Comparison of ENCODE assay signal across 1 cellular context in the genomic region with DNA sequence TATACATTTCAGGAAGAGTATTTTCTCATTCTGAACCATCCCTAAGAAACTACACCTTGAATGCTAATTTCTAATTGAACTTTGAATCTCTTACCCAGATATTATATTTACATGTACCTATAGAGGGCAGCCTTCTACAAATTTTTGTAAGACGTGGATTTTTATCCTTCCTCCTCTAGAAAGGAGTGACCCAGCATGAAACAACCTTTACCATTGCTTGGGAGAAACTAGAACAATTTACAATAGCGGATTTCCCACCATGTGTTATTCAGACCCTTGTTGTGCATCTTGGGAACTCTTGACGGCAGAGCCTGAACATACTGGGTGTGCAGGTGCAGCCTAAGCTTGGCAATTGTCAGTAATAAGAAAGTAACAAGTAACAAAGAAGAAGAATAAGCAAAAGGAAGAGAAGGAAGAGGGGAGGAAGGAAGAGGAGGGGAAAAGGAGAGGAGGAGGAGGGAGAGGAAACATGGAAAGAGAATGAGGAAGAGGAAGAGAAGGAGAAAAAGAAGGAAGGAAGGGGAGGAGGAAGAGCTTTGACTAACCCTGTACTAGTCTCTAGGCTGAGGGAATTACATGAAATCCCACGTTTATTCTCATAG.
TF ChIP-seq lines count a peak whose summit lies in the region.

No MANE protein-coding gene starts in this region.

TF ChIP-seq in HepG2, 621 proteins besides CTCF, POLR2A, EP300 and RAD21:
- TF ChIP-seq, protein P1, sequence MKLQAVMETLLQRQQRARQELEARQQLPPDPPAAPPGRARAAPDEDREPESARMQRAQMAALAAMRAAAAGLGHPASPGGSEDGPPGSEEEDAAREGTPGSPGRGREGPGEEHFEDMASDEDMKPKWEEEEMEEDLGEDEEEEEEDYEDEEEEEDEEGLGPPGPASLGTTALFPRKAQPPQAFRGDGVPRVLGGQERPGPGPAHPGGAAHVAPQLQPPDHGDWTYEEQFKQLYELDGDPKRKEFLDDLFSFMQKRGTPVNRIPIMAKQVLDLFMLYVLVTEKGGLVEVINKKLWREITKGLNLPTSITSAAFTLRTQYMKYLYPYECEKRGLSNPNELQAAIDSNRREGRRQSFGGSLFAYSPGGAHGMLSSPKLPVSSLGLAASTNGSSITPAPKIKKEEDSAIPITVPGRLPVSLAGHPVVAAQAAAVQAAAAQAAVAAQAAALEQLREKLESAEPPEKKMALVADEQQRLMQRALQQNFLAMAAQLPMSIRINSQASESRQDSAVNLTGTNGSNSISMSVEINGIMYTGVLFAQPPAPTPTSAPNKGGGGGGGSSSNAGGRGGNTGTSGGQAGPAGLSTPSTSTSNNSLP (IDR thresholded peaks at IDR 0.05; ENCODE audit: low read depth, low read length) = peak; percentile 57; the same call in 1 of the 2 replicates
- TF ChIP-seq CC2D1A (CRISPR knock-in tag; IDR thresholded peaks at IDR 0.05) (0 out of 2 replicates have a peak, but pooled peaks have one; percentile 50), PHF20 (CRISPR knock-in tag; IDR thresholded peaks at IDR 0.05) (no peak), STAG1 (CRISPR knock-in tag; IDR thresholded peaks at IDR 0.05) (peak; percentile 75), ZNF251 (CRISPR knock-in tag; IDR thresholded peaks at IDR 0.05) (no peak), KLF16 (CRISPR knock-in tag; IDR thresholded peaks at IDR 0.05) (no peak; a peak in 1 of 4 replicates), SMC3 (IDR thresholded peaks at IDR 0.05; ENCODE audit: low read length) (peak; percentile 63), SOX6 (IDR thresholded peaks at IDR 0.05) (no peak), SOX6 (CRISPR knock-in tag; IDR thresholded peaks at IDR 0.05) (0 out of 2 replicates have a peak, but pooled peaks have one; percentile 11)
- TF ChIP-seq, protein P2, sequence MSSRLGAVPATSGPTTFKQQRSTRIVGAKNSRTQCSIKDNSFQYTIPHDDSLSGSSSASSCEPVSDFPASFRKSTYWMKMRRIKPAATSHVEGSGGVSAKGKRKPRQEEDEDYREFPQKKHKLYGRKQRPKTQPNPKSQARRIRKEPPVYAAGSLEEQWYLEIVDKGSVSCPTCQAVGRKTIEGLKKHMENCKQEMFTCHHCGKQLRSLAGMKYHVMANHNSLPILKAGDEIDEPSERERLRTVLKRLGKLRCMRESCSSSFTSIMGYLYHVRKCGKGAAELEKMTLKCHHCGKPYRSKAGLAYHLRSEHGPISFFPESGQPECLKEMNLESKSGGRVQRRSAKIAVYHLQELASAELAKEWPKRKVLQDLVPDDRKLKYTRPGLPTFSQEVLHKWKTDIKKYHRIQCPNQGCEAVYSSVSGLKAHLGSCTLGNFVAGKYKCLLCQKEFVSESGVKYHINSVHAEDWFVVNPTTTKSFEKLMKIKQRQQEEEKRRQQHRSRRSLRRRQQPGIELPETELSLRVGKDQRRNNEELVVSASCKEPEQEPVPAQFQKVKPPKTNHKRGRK (CRISPR knock-in tag; IDR thresholded peaks at IDR 0.05) = peak; percentile 95
- TF ChIP-seq, protein P3, sequence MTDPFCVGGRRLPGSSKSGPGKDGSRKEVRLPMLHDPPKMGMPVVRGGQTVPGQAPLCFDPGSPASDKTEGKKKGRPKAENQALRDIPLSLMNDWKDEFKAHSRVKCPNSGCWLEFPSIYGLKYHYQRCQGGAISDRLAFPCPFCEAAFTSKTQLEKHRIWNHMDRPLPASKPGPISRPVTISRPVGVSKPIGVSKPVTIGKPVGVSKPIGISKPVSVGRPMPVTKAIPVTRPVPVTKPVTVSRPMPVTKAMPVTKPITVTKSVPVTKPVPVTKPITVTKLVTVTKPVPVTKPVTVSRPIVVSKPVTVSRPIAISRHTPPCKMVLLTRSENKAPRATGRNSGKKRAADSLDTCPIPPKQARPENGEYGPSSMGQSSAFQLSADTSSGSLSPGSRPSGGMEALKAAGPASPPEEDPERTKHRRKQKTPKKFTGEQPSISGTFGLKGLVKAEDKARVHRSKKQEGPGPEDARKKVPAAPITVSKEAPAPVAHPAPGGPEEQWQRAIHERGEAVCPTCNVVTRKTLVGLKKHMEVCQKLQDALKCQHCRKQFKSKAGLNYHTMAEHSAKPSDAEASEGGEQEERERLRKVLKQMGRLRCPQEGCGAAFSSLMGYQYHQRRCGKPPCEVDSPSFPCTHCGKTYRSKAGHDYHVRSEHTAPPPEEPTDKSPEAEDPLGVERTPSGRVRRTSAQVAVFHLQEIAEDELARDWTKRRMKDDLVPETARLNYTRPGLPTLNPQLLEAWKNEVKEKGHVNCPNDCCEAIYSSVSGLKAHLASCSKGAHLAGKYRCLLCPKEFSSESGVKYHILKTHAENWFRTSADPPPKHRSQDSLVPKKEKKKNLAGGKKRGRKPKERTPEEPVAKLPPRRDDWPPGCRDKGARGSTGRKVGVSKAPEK (CRISPR knock-in tag; IDR thresholded peaks at IDR 0.05; ENCODE audit: borderline replicate concordance) = peak; percentile 91; the same call in 1 of the 2 replicates
TF ChIP-seq in HepG2: peak in this region for 7.
